ENCODE assay signal across 30 cellular contexts in genomic region chr1:35873243-35873642, GRCh38.
"Had no signal": no experiment of that assay in that cellular context is flagged by ENCODE, and none has a peak within 500 bp of the region (broad histone marks: within the 10 kb centered on the region; RNA-seq: fewer than 3 reads in every experiment).

No MANE protein-coding gene starts in this region.

- H3K36me3 ChIP-seq: ascending aorta, breast epithelium, cardiac muscle cell, colonic mucosa, esophagus squamous epithelium, gastroesophageal sphincter, heart right ventricle had no signal

- H3K27ac ChIP-seq: ascending aorta, breast epithelium, cardiac muscle cell, colonic mucosa, epithelial cell of prostate, esophagus squamous epithelium, gastroesophageal sphincter, heart right ventricle, hepatocyte had no signal

- FAIRE-seq: endometrium, endothelial cell of umbilical vein had no signal

- ATAC-seq: activated CD4-positive, alpha-beta T cell treated with anti-CD3 and anti-CD28 coated beads for 36 hours; activated naive CD4-positive, alpha-beta T cell treated with anti-CD3 and anti-CD28 coated beads, Interleukin-2, amount 50 U/mL, for 72 hours; activated T-cell treated with anti-CD3 and anti-CD28 coated beads, Interleukin-2, amount 50 U/mL, for 72 hours; gastroesophageal sphincter; heart right ventricle had no signal

- H3K27me3 ChIP-seq: ascending aorta, breast epithelium, cardiac muscle cell, colonic mucosa, esophagus squamous epithelium, gastroesophageal sphincter, heart right ventricle, hepatocyte had no signal

- DNase-seq: activated CD4-positive, alpha-beta memory T cell treated with anti-CD3 and anti-CD28 coated beads, Interleukin-2, amount 10 ng/mL, durations not matched to agents 7 days and 5 days; activated CD4-positive, alpha-beta T cell treated with anti-CD3 and anti-CD28 coated beads for 36 hours; activated CD4-positive, alpha-beta T cell treated with anti-CD3 and anti-CD28 coated beads, Interleukin-2, amount 10 ng/mL, durations not matched to agents 24 days and 14 days; activated CD4-positive, CD25-positive, alpha-beta regulatory T cell; activated CD4-positive, CD25-positive, alpha-beta regulatory T cell treated with anti-CD3 and anti-CD28 coated beads, Interleukin-2, amount 50 U/mL, for 72 hours; activated CD8-positive, alpha-beta memory T cell treated with anti-CD3 and anti-CD28 coated beads, Interleukin-2, amount 50 U/mL, for 48 hours; activated gamma-delta T cell; activated naive CD4-positive, alpha-beta T cell; activated naive CD4-positive, alpha-beta T cell treated with anti-CD3 and anti-CD28 coated beads, Interleukin-2, amount 10 ng/mL, durations not matched to agents 7 days and 5 days; activated naive CD8-positive, alpha-beta T cell treated with anti-CD3 and anti-CD28 coated beads, Interleukin-2, amount 10 ng/mL, durations not matched to agents 7 days and 5 days; activated T-cell treated with anti-CD3 and anti-CD28 coated beads for 4 hours; activated T-cell treated with anti-CD3 and anti-CD28 coated beads, Interleukin-2, amount 50 U/mL, for 24 hours; activated T-cell treated with anti-CD3 and anti-CD28 coated beads, Interleukin-2, amount 50 U/mL, for 72 hours; central memory CD4-positive, alpha-beta T cell; cerebellar nuclear complex; colonic mucosa; effector CD8-positive, alpha-beta T cell; esophagus squamous epithelium; foreskin melanocyte; heart right ventricle; T1000 had no signal

- H3K79me2 ChIP-seq: hepatocyte had no signal

- H3K9me3 ChIP-seq: ascending aorta, breast epithelium, colonic mucosa, esophagus squamous epithelium, gastroesophageal sphincter, heart right ventricle had no signal

- H3K4me3 ChIP-seq: ascending aorta, breast epithelium, cardiac muscle cell, colonic mucosa, esophagus squamous epithelium, gastroesophageal sphincter, heart right ventricle, hepatocyte had no signal

- H3K4me1 ChIP-seq: ascending aorta, breast epithelium, colonic mucosa, esophagus squamous epithelium, gastroesophageal sphincter, heart right ventricle had no signal

- H3K4me2 ChIP-seq: hepatocyte had no signal

- H2AFZ ChIP-seq: hepatocyte had no signal
